ENCODE assay signal across 17 cellular contexts in the genomic region with DNA sequence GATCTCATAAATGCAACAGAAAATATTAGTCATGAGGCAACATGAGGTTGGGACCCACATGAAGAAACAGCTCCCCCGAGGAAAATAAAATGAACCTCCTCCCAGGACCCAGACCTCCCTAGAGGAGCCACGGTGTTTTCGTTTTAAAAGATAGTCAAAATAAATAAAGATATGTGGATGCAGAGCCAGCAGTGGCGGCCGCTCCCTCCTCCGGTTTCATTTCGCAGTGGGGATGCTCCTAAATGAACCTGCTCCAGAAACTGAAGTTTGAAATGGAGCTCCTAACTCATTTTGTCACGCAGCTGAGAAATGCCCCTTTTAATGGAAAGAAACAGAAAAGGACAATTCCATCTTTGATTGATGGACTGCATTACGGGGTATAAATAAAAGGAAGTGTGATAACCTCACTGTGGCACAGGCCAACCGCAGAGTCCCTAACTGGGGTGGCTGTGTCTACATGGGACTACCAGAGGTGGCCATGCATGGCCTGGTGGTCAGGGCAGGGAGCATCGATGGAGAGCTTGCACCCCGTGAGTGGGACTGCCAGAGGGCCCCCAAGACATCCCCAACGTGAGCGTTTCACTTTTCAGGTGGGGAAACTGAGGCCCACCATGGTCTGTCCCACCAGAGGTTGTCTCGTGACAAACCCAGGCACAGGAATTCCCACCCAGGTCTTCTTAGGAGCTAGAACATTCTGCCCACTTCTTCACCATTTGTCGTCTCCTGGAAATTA.
DNase-seq lines count a peak whose midpoint lies in the region; ATAC-seq and TF ChIP-seq lines count a peak whose summit lies in the region.
"Had no signal": no experiment of that assay in that cellular context is flagged by ENCODE, and none has a peak within 500 bp of the region (broad histone marks: within the 10 kb centered on the region; RNA-seq: fewer than 3 reads in every experiment).

No MANE protein-coding gene starts in this region.

- POLR2A ChIA-PET in HEK293 (lab: Yijun Ruan, JAX) = no interaction called here
- POLR2A ChIA-PET in Caco-2 (lab: Charles Lee) = no interaction called here

- TF ChIP-seq POLR2A in Peyer's patch (IDR thresholded peaks at IDR 0.05) = no peak

- H3K36me3 ChIP-seq in HEK293 (ENCODE audit: control insufficient read depth in 2 of 2, insufficient read depth in 1 of 2, low read length in 2 of 2) (no peaks in the 10 kb centered on the region), Peyer's patch (no peaks in the 10 kb centered on the region), endodermal cell (ENCODE audit: control insufficient read depth, insufficient read depth, low read length) (no peaks in the 10 kb centered on the region), Caco-2 (ENCODE audit: control insufficient read depth, insufficient read depth, low read length) (no peaks in the 10 kb centered on the region)
- H3K36me3 ChIP-seq: SJCRH30 had no signal

- H3K4me1 ChIP-seq in HEK293 (ENCODE audit: control insufficient read depth, insufficient read depth, low read length) (no peaks in the 10 kb centered on the region), Peyer's patch (no peaks in the 10 kb centered on the region), endodermal cell (ENCODE audit: control insufficient read depth, insufficient read depth, low read length) (no peaks in the 10 kb centered on the region), Caco-2 (no peaks in the 10 kb centered on the region)
- H3K4me1 ChIP-seq: SJCRH30 had no signal

- no peaks in the 10 kb centered on the region for H3K27me3 ChIP-seq in Peyer's patch
- no peaks in the 10 kb centered on the region for H3K27me3 ChIP-seq in endodermal cell (ENCODE audit: control insufficient read depth, insufficient read depth, low read length, poor library complexity, severe bottlenecking)
- H3K27me3 ChIP-seq in Caco-2 (replicated peaks; ENCODE audit: control insufficient read depth, insufficient read depth, low read length) = no peaks in the 10 kb centered on the region

- H3K36me3 Mint-ChIP-seq in endodermal cell (ENCODE audit: low read depth) (no peaks in the 10 kb centered on the region), Caco-2 (ENCODE audit: insufficient read depth, unreplicated experiment) (no peaks in the 10 kb centered on the region)

- 91 to 98% methylated on average over 13 to 16 of the region's 16 CpGs for WGBS in endodermal cell (ENCODE audit: insufficient coverage in 1 of 2, insufficient read length in 1 of 2), 2 experiments

- H3K27ac ChIP-seq in HEK293 (ENCODE audit: extremely low read depth, low read depth, low read length) (no peak overlapping the region), Peyer's patch (no peak overlapping the region), endodermal cell (ENCODE audit: low read depth, low read length) (no peak overlapping the region)
- H3K27ac ChIP-seq: SJCRH30 had no signal

- H3K9me3 Mint-ChIP-seq in endodermal cell (no peaks in the 10 kb centered on the region), Caco-2 (ENCODE audit: unreplicated experiment) (no peaks in the 10 kb centered on the region)

- CTCF ChIA-PET in HEK293 (lab: Yijun Ruan, JAX) = no interaction called here
- CTCF ChIA-PET in Caco-2 (lab: Charles Lee) = no interaction called here

- H3K9me3 ChIP-seq in HEK293 (ENCODE audit: control insufficient read depth, insufficient read depth, low read depth, low read length) (no peaks in the 10 kb centered on the region), Peyer's patch (no peaks in the 10 kb centered on the region), endodermal cell (ENCODE audit: control insufficient read depth, low read length) (no peaks in the 10 kb centered on the region), Caco-2 (no peaks in the 10 kb centered on the region)
- H3K9me3 ChIP-seq: SJCRH30 had no signal

- H3K4me3 Mint-ChIP-seq in endodermal cell (no peak overlapping the region), Caco-2 (ENCODE audit: unreplicated experiment) (no peak overlapping the region)

- BruUV-seq in Caco-2 (replicated peaks; lab: Mats Ljungman, UMichigan) = no TSS peak

- H3K4me3 ChIP-seq in HEK293 (ENCODE audit: low read depth, low read length) = no peak overlapping the region
- H3K4me3 ChIP-seq in Peyer's patch = no peak overlapping the region
- no peak overlapping the region for H3K4me3 ChIP-seq in endodermal cell (ENCODE audit: low read length)
- no peak overlapping the region for H3K4me3 ChIP-seq in Caco-2 (ENCODE audit: low read depth, low read length)
- H3K4me3 ChIP-seq: SJCRH30 had no signal

- H3K27me3 Mint-ChIP-seq in endodermal cell (ENCODE audit: insufficient read depth) = no peaks in the 10 kb centered on the region
- peaks cover 13% of the 10 kb centered on the region for H3K27me3 Mint-ChIP-seq in Caco-2 (ENCODE audit: insufficient read depth, unreplicated experiment)

- H3K4me1 Mint-ChIP-seq in endodermal cell = no peaks in the 10 kb centered on the region
- H3K4me1 Mint-ChIP-seq in Caco-2 (ENCODE audit: low read depth, unreplicated experiment) = no peaks in the 10 kb centered on the region

- DNase-seq in Peyer's patch (peak; percentile 10 to 32 (median 11)), endodermal cell (peak; percentile 13), sciatic nerve (ENCODE audit: low spot score) (peak; percentile 39), KG1 (lab: John Stamatoyannopoulos, UW) (no peak), cerebellar nuclear complex (lab: John Stamatoyannopoulos, UW) (no peak), putamen (ENCODE audit: low spot score) (no peak), Caco-2 (no peak)
- DNase-seq: ACHN, COR-L47, Karpas-422, MM.1S, NCI-H1105, NCI-H187 treated with DMSO at 0.1 percent for 48 hours, NCI-H446, NCI-H69, SJCRH30 had no signal

- intact Hi-C loops in sciatic nerve (cut with DNase I) (no loop called here), Caco-2 (cut with micrococcal nuclease; ENCODE audit: unreplicated experiment) (no loop called here)

- TF ChIP-seq CTCF in HEK293 (tag by site-specific recombination; IDR thresholded peaks at IDR 0.05) (no peak), Peyer's patch (IDR thresholded peaks at IDR 0.05) (no peak), endodermal cell (conservative IDR thresholded peaks at IDR 0.05) (no peak), Caco-2 (IDR thresholded peaks at IDR 0.05; ENCODE audit: insufficient read depth in 1 of 2, low read depth in 1 of 2, low read length in 1 of 2, severe bottlenecking in 1 of 2, unreplicated experiment in 1 of 2) (no peak)

- H3K9ac ChIP-seq in endodermal cell (ENCODE audit: extremely low read depth, low read length, poor library complexity, severe bottlenecking) = no peak overlapping the region

- H3K27ac Mint-ChIP-seq in endodermal cell (no peak overlapping the region), Caco-2 (ENCODE audit: unreplicated experiment) (no peak overlapping the region)

- no peak for ATAC-seq in sciatic nerve

TF ChIP-seq in HEK293, 187 proteins besides CTCF, POLR2A, EP300 and RAD21:
- TF ChIP-seq ZNF292 (tag by site-specific recombination; IDR thresholded peaks at IDR 0.05; ENCODE audit: borderline replicate concordance, low read depth) (no peak), ZIC2 (tag by site-specific recombination; IDR thresholded peaks at IDR 0.05) (peak; percentile 40; the same call in 1 of the 2 replicates)
- TF ChIP-seq, protein P1, sequence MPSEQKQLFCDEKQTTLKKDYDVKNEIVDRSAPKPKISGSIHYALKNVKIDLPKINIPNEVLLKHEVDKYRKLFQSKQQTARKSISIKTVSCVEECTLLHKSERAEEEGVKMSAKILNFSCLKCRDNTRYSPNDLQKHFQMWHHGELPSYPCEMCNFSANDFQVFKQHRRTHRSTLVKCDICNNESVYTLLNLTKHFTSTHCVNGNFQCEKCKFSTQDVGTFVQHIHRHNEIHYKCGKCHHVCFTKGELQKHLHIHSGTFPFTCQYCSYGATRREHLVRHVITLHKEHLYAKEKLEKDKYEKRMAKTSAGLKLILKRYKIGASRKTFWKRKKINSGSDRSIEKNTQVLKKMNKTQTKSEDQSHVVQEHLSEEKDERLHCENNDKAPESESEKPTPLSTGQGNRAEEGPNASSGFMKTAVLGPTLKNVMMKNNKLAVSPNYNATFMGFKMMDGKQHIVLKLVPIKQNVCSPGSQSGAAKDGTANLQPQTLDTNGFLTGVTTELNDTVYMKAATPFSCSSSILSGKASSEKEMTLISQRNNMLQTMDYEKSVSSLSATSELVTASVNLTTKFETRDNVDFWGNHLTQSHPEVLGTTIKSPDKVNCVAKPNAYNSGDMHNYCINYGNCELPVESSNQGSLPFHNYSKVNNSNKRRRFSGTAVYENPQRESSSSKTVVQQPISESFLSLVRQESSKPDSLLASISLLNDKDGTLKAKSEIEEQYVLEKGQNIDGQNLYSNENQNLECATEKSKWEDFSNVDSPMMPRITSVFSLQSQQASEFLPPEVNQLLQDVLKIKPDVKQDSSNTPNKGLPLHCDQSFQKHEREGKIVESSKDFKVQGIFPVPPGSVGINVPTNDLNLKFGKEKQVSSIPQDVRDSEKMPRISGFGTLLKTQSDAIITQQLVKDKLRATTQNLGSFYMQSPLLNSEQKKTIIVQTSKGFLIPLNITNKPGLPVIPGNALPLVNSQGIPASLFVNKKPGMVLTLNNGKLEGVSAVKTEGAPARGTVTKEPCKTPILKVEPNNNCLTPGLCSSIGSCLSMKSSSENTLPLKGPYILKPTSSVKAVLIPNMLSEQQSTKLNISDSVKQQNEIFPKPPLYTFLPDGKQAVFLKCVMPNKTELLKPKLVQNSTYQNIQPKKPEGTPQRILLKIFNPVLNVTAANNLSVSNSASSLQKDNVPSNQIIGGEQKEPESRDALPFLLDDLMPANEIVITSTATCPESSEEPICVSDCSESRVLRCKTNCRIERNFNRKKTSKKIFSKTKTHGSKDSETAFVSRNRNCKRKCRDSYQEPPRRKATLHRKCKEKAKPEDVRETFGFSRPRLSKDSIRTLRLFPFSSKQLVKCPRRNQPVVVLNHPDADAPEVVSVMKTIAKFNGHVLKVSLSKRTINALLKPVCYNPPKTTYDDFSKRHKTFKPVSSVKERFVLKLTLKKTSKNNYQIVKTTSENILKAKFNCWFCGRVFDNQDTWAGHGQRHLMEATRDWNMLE (tag by site-specific recombination; conservative IDR thresholded peaks at IDR 0.05; ENCODE audit: low read depth) = no peak

Comparison
In these comparisons a context has a peak if more than half of its experiments do, and no peak if none do; other contexts are left out.
1. DNase-seq: peak in Peyer's patch (3 of 3), endodermal cell (single experiment) and sciatic nerve (single experiment); none in KG1 (single experiment), cerebellar nuclear complex (0 of 2), putamen (single experiment) and Caco-2 (0 of 2).